15 cellular contexts compared by ENCODE assay signal in the genomic region with DNA sequence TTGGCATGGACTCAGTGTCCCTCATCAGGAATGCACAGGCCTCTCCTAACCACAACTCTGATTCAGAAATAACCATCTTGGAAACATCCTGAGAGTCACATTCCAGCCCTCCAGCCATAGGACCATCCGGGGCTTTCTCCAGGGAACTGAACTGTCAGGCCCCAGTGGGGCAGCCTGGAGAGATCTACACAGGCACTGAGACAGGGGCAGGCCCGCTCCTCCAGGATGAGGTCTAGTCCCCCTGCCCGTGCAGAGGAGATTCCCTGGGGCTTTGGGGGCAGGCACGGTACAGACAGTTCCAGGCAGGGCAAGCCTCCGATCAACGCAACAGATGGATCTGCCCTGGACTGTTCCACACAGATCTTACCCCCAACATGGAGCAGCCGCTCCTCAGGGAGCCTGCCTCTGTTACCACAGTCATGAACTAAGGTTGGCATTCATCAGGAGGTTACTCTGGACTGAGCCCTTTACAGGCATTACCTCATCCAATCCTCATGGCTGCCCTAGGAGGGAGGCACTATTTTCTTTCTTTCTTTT. TPM values are rescaled to one million over a fixed set of nuclear protein-coding genes. Genes with fewer than 3 reads are reported as not detected.
DNase-seq lines count a peak whose midpoint lies in the region; ATAC-seq and TF ChIP-seq lines count a peak whose summit lies in the region.
"Had no signal": no experiment of that assay in that cellular context is flagged by ENCODE, and none has a peak within 500 bp of the region (broad histone marks: within the 10 kb centered on the region; RNA-seq: fewer than 3 reads in every experiment).

No MANE protein-coding gene starts in this region.

- no peak overlapping the region for H2AK5ac ChIP-seq in IMR-90 (ENCODE audit: low read depth, low read length)

- no peaks in the 10 kb centered on the region for H3K79me2 ChIP-seq in ACC112 (ENCODE audit: control insufficient read depth, insufficient read depth, low read length, unreplicated experiment)

- no peak overlapping the region for H3K56ac ChIP-seq in IMR-90 (ENCODE audit: extremely low read depth, insufficient read depth, low read length)

- no peak overlapping the region for H3K4me2 ChIP-seq in IMR-90 (ENCODE audit: low read depth, low read length)

- H3K4me1 ChIP-seq in ACC112 (ENCODE audit: control insufficient read depth, insufficient read depth, low read length, unreplicated experiment) (peaks cover 16% of the 10 kb centered on the region), IMR-90 (ENCODE audit: control insufficient read depth, insufficient read depth, low read length) (no peaks in the 10 kb centered on the region; the same call in 1 of the 2 replicates)

- H3K18ac ChIP-seq in IMR-90 (ENCODE audit: low read depth, low read length) = no peak overlapping the region

- dilution Hi-C loops in IMR-90 (cut with HindIII; ENCODE audit: low sequenced_read_pairs, unreplicated experiment) = no loop called here

- H3K9ac ChIP-seq in IMR-90 (ENCODE audit: low read depth, low read length) = no peak overlapping the region

- no peak overlapping the region for H2BK20ac ChIP-seq in IMR-90 (ENCODE audit: low read depth, low read length)

- POLR2A ChIA-PET in IMR-90 (lab: Charles Lee; ENCODE audit: unreplicated experiment) = interaction anchor here (0.6 kb wide), 1 partner anchor 977 kb away, joined by 3 read pairs; no protein-coding TSS in a partner anchor
- POLR2A ChIA-PET in T-cell (lab: Charles Lee) = no interaction called here

- H3K27ac ChIP-seq in ACC112 (ENCODE audit: low read depth, low read length) (peak overlapping the region; percentile 58), IMR-90 (ENCODE audit: insufficient read depth, low read length) (no peak overlapping the region)

- no peak for TF ChIP-seq CTCF in IMR-90 (conservative IDR thresholded peaks at IDR 0.05; ENCODE audit: low read depth, low read length)
- TF ChIP-seq CTCF in choroid plexus epithelial cell (conservative IDR thresholded peaks at IDR 0.05; ENCODE audit: low read depth, low read length) = no peak

- no peak overlapping the region for H4K8ac ChIP-seq in IMR-90 (ENCODE audit: low read depth in 2 of 2, low read length in 2 of 2)

- no peak overlapping the region for H3K23ac ChIP-seq in IMR-90 (ENCODE audit: low read depth, low read length)

- WGBS in IMR-90 (ENCODE audit: extremely low coverage in 2 of 2, insufficient read length in 1 of 2), 2 experiments = 79% methylated on average over 5 of the region's 7 CpGs; no CpG with 5 or more reads in 1 of the 2 experiments

- peak; percentile 71 for DNase-seq in IMR-90
- peak; percentile 36 for DNase-seq in choroid plexus epithelial cell (ENCODE audit: low read depth)
- peak; percentile 49 for DNase-seq in kidney tubule cell (ENCODE audit: low spot score)
- DNase-seq in natural killer cell treated with Interleukin-12 subunit alpha and Interleukin-12 subunit beta and Interleukin-15 and Interleukin-18, amount 100 ng/mL, for 72 hours (ENCODE audit: low spot score) = no peak
- no peak for DNase-seq in stimulated activated CD4-positive, alpha-beta T cell treated with anti-CD3 and anti-CD28 coated beads, Interleukin-1b, Interleukin-23, amount 100 ng/mL, for 48 hours
- no peak for DNase-seq in T-cell
- DNase-seq: activated CD4-positive, alpha-beta T cell treated with anti-CD3 and anti-CD28 coated beads for 36 hours; activated effector memory CD4-positive, alpha-beta T cell treated with anti-CD3 and anti-CD28 coated beads, Interleukin-2, amount 50 U/mL, for 16 hours; NCI-H1436 treated with DMSO at 0.1 percent for 48 hours; NCI-H748 treated with DMSO at 0.1 percent for 48 hours; stimulated activated CD4-positive, alpha-beta T cell treated with anti-CD3 and anti-CD28 coated beads, Interleukin-4, amount 100 ng/mL, for 24 hours had no signal

- H3K4ac ChIP-seq in IMR-90 (ENCODE audit: low read depth, low read length) = no peak overlapping the region

- H3K27me3 Mint-ChIP-seq in natural killer cell treated with Interleukin-12 subunit alpha and Interleukin-12 subunit beta and Interleukin-15 and Interleukin-18, amount 100 ng/mL, for 72 hours = peaks cover 8 to 9% of the 10 kb centered on the region in 2 donors
- H3K27me3 Mint-ChIP-seq in T-cell = peaks cover 13 to 26% of the 10 kb centered on the region in 2 donors

- no peaks in the 10 kb centered on the region for H3K36me3 ChIP-seq in ACC112 (ENCODE audit: insufficient read depth, low read length)
- H3K36me3 ChIP-seq in IMR-90 (ENCODE audit: control insufficient read depth, insufficient read depth, low read length) = no peaks in the 10 kb centered on the region

- H2AFZ ChIP-seq in ACC112 (ENCODE audit: low read length, unreplicated experiment) = no peak overlapping the region
- no peak overlapping the region for H2AFZ ChIP-seq in IMR-90 (replicated peaks; ENCODE audit: low read length, poor library complexity)

- H3K4me3 ChIP-seq in ACC112 (ENCODE audit: low read depth, low read length) (no peak overlapping the region), IMR-90 (ENCODE audit: insufficient read depth, low read depth, low read length) (no peak overlapping the region), choroid plexus epithelial cell (ENCODE audit: low read depth, low read length) (no peak overlapping the region)

- ATAC-seq in IMR-90 (ENCODE audit: low read depth) (peak; percentile 85), T-cell (replicated peaks in 1 of 4) (no peak), HG02885 (IDR thresholded peaks at IDR 0.05; ENCODE audit: poor library complexity, unreplicated experiment) (no peak)
- ATAC-seq in natural killer cell treated with Interleukin-12 subunit alpha and Interleukin-12 subunit beta and Interleukin-15 and Interleukin-18, amount 100 ng/mL, for 72 hours = no peak
- ATAC-seq: activated CD4-positive, alpha-beta T cell treated with anti-CD3 and anti-CD28 coated beads for 36 hours had no signal

- no peak overlapping the region for H4K91ac ChIP-seq in IMR-90 (ENCODE audit: insufficient read depth, low read depth, low read length)

- H2AK9ac ChIP-seq in IMR-90 (replicated peaks; ENCODE audit: low read depth, low read length, poor library complexity) = no peak overlapping the region

- in situ Hi-C loops in IMR-90 (cut with MboI; ENCODE audit: low sequenced_read_pairs) = no loop called here

- CTCF ChIA-PET in IMR-90 (lab: Yijun Ruan, JAX) = no interaction called here
- CTCF ChIA-PET in T-cell (lab: Charles Lee) = no interaction called here

- H2BK5ac ChIP-seq in IMR-90 (ENCODE audit: low read depth, low read length, poor library complexity, severe bottlenecking) = no peak overlapping the region

- H3K36me3 Mint-ChIP-seq in natural killer cell treated with Interleukin-12 subunit alpha and Interleukin-12 subunit beta and Interleukin-15 and Interleukin-18, amount 100 ng/mL, for 72 hours = no peaks in the 10 kb centered on the region
- H3K36me3 Mint-ChIP-seq in T-cell = no peaks in the 10 kb centered on the region

- no peaks in the 10 kb centered on the region for H3K27me3 ChIP-seq in ACC112 (ENCODE audit: insufficient read depth, low read length)
- peaks cover 46% of the 10 kb centered on the region for H3K27me3 ChIP-seq in IMR-90 (ENCODE audit: control insufficient read depth, insufficient read depth, low read length)

- no peak for TF ChIP-seq RAD21 in IMR-90 (IDR thresholded peaks at IDR 0.05; ENCODE audit: low read length)

- H3K4me3 Mint-ChIP-seq in natural killer cell treated with Interleukin-12 subunit alpha and Interleukin-12 subunit beta and Interleukin-15 and Interleukin-18, amount 100 ng/mL, for 72 hours = no peak overlapping the region
- H3K4me3 Mint-ChIP-seq in T-cell = no peak overlapping the region
- H3K4me3 Mint-ChIP-seq: activated CD4-positive, alpha-beta T cell treated with anti-CD3 and anti-CD28 coated beads for 36 hours had no signal

- intact Hi-C loops in IMR-90 (cut with micrococcal nuclease) = no loop called here

- H3K9me1 ChIP-seq in IMR-90 (ENCODE audit: insufficient read depth, low read length) = no peaks in the 10 kb centered on the region

- no peak overlapping the region for H4K5ac ChIP-seq in IMR-90 (ENCODE audit: low read depth, low read length)

- H3K4me1 Mint-ChIP-seq in natural killer cell treated with Interleukin-12 subunit alpha and Interleukin-12 subunit beta and Interleukin-15 and Interleukin-18, amount 100 ng/mL, for 72 hours (ENCODE audit: low read depth in 2 of 2) = no peaks in the 10 kb centered on the region
- H3K4me1 Mint-ChIP-seq in T-cell = no peaks in the 10 kb centered on the region
- H3K4me1 Mint-ChIP-seq: activated CD4-positive, alpha-beta T cell treated with anti-CD3 and anti-CD28 coated beads for 36 hours had no signal

- H2BK120ac ChIP-seq in IMR-90 (ENCODE audit: low read depth, low read length) = no peak overlapping the region

- H3K9me3 ChIP-seq in IMR-90 (ENCODE audit: control insufficient read depth, insufficient read depth, low read length) = no peaks in the 10 kb centered on the region

- no peaks in the 10 kb centered on the region for H3K79me1 ChIP-seq in IMR-90 (ENCODE audit: low read depth in 1 of 2, low read length in 2 of 2)

- no peaks in the 10 kb centered on the region; the same call in 1 of the 2 replicates for H4K20me1 ChIP-seq in IMR-90 (ENCODE audit: insufficient read depth, low read length)

- no peak overlapping the region for H3K14ac ChIP-seq in IMR-90 (replicated peaks; ENCODE audit: low read depth, low read length)

- no peak for TF ChIP-seq POLR2A in IMR-90 (IDR thresholded peaks at IDR 0.05; ENCODE audit: low read depth, low read length)

- no peak overlapping the region for H2BK15ac ChIP-seq in IMR-90 (ENCODE audit: low read depth, low read length)

- no peaks in the 10 kb centered on the region for H3K9me3 Mint-ChIP-seq in natural killer cell treated with Interleukin-12 subunit alpha and Interleukin-12 subunit beta and Interleukin-15 and Interleukin-18, amount 100 ng/mL, for 72 hours
- H3K9me3 Mint-ChIP-seq in T-cell = no peaks in the 10 kb centered on the region

- no TSS peak for BruUV-seq in IMR-90 (replicated peaks; lab: Mats Ljungman, UMichigan)

- H3K27ac Mint-ChIP-seq in natural killer cell treated with Interleukin-12 subunit alpha and Interleukin-12 subunit beta and Interleukin-15 and Interleukin-18, amount 100 ng/mL, for 72 hours = no peak overlapping the region
- no peak overlapping the region for H3K27ac Mint-ChIP-seq in T-cell
- H3K27ac Mint-ChIP-seq: activated CD4-positive, alpha-beta T cell treated with anti-CD3 and anti-CD28 coated beads for 36 hours had no signal

RNA-seq across cellular contexts. Expression of a gene that starts 12.0 kb away (rescaled TPM):
- total RNA-seq in IMR-90 (2012; rRNA removed) (under 0.01 TPM in 2 replicates), T-cell (under 1 TPM in 3 of 5 donors, not detected in 2; 0.23 to 0.35 (median 0.26) TPM)
- polyA plus RNA-seq in IMR-90 (2012; rRNA removed) = 0.03 and 0.17 TPM in 2 replicates
- 0.11 TPM in 1 of 2 replicates, not detected in the other for polyA plus RNA-seq in IMR-90 (2012; cell fraction: cytosol; rRNA removed)
- polyA plus RNA-seq in IMR-90 (2012; cell fraction: nucleus; rRNA removed; ENCODE audit: low replicate concordance) = 0.07 TPM in 1 of 2 replicates, not detected in the other
- total RNA-seq in natural killer cell treated with Interleukin-12 subunit alpha and Interleukin-12 subunit beta and Interleukin-15 and Interleukin-18, amount 100 ng/mL, for 72 hours = not detected
- total RNA-seq: activated CD4-positive, alpha-beta T cell treated with anti-CD3 and anti-CD28 coated beads for 36 hours; HT-29; lung microvascular endothelial cell had no signal

RNA-seq across cellular contexts. Expression of a gene that starts 59.6 kb away (rescaled TPM):
- 25.6 and 30.6 TPM in 2 replicates for total RNA-seq in IMR-90 (2012; rRNA removed)
- 19.1 and 19.4 TPM in 2 replicates for polyA plus RNA-seq in IMR-90 (2012; rRNA removed)
- 12.7 and 22.8 TPM in 2 replicates for polyA plus RNA-seq in IMR-90 (2012; cell fraction: cytosol; rRNA removed)
- polyA plus RNA-seq in IMR-90 (2012; cell fraction: nucleus; rRNA removed; ENCODE audit: low replicate concordance) = 8.7 and 14.4 TPM in 2 replicates
- total RNA-seq in natural killer cell treated with Interleukin-12 subunit alpha and Interleukin-12 subunit beta and Interleukin-15 and Interleukin-18, amount 100 ng/mL, for 72 hours = 10 to 100 TPM; 15.5 to 17.7 TPM
- total RNA-seq in T-cell = 10 to 100 TPM; 17.6 to 20.0 (median 18.4) TPM

Comparison
In these comparisons a context has a peak if more than half of its experiments do, and no peak if none do; other contexts are left out.
1. DNase-seq: peak in IMR-90 (single experiment), choroid plexus epithelial cell (single experiment) and kidney tubule cell (single experiment); none in natural killer cell treated with Interleukin-12 subunit alpha and Interleukin-12 subunit beta and Interleukin-15 and Interleukin-18, amount 100 ng/mL, for 72 hours (single experiment), stimulated activated CD4-positive, alpha-beta T cell treated with anti-CD3 and anti-CD28 coated beads, Interleukin-1b, Interleukin-23, amount 100 ng/mL, for 48 hours (single experiment) and T-cell (0 of 34).